In genomic region chr17:80743181-80743771, GRCh38 we compare ENCODE assay signal across 12 cellular contexts.
DNase-seq lines count a peak whose midpoint lies in the region; ATAC-seq and TF ChIP-seq lines count a peak whose summit lies in the region.
"Had no signal": no experiment of that assay in that cellular context is flagged by ENCODE, and none has a peak within 500 bp of the region (broad histone marks: within the 10 kb centered on the region; RNA-seq: fewer than 3 reads in every experiment).

No MANE protein-coding gene starts in this region.

- CTCF ChIA-PET in activated CD4-positive, alpha-beta T cell treated with anti-CD3 and anti-CD28 coated beads, Interleukin-2, amount 10 ng/mL, durations not matched to agents 7 days and 5 days (lab: Charles Lee): interaction anchor here (0.8 to 1.6 kb wide), 3 partner anchors 15 to 89 kb away, joined by 3 read pairs; no protein-coding TSS in a partner anchor

- peak overlapping the region; percentile 16 for H3K9ac ChIP-seq in endocrine pancreas (ENCODE audit: control insufficient read depth, insufficient read depth, low read length)

- ATAC-seq in GM23338 (no peak), GM21526 (IDR thresholded peaks at IDR 0.05; ENCODE audit: low FRiP score, unreplicated experiment) (no peak)

- 0 out of 2 replicates have a peak, but pooled peaks cover 3% of the 10 kb centered on the region for H3F3A ChIP-seq in GM23338 (replicated peaks; ENCODE audit: low read depth)

- H3K27me3 ChIP-seq in GM23338 (ENCODE audit: insufficient read depth) (no peaks in the 10 kb centered on the region), endocrine pancreas (ENCODE audit: control insufficient read depth, insufficient read depth, low read length) (no peaks in the 10 kb centered on the region)
- H3K27me3 ChIP-seq: colonic mucosa had no signal

- no peak for TF ChIP-seq CTCF in GM23338 (conservative IDR thresholded peaks at IDR 0.05; ENCODE audit: low read depth in 2 of 2)

- H3K4me1 ChIP-seq in GM23338 (ENCODE audit: insufficient read depth): 0 out of 2 replicates have a peak, but pooled peaks cover 13% of the 10 kb centered on the region
- peaks cover 6% of the 10 kb centered on the region for H3K4me1 ChIP-seq in endocrine pancreas (ENCODE audit: control insufficient read depth, insufficient read depth, low read length)
- H3K4me1 ChIP-seq: colonic mucosa had no signal

- no peak overlapping the region for H3K4me3 Mint-ChIP-seq in GM23338
- H3K4me3 Mint-ChIP-seq in activated CD4-positive, alpha-beta T cell treated with anti-CD3 and anti-CD28 coated beads, Interleukin-2, amount 10 ng/mL, durations not matched to agents 7 days and 5 days: peak overlapping the region; percentile 63

- H3K27ac ChIP-seq in GM23338 (ENCODE audit: low read depth): 0 out of 2 replicates have a peak overlapping the region, but pooled peaks have one; percentile 59
- H3K27ac ChIP-seq: colonic mucosa, VCaP had no signal

- H3K9me2 ChIP-seq in GM23338 (ENCODE audit: insufficient read depth): no peaks in the 10 kb centered on the region

- no peak overlapping the region for H3K4me3 ChIP-seq in GM23338
- peak overlapping the region; percentile 51 for H3K4me3 ChIP-seq in endocrine pancreas (ENCODE audit: control insufficient read depth, insufficient read depth, low read length)
- H3K4me3 ChIP-seq: colonic mucosa had no signal

- H4K20me1 ChIP-seq in GM23338 (replicated peaks; ENCODE audit: insufficient read depth): peaks cover 3% of the 10 kb centered on the region; the same call in 1 of the 2 replicates

- no peak overlapping the region for H2AFZ ChIP-seq in GM23338

- peaks cover 34% of the 10 kb centered on the region for H3K36me3 Mint-ChIP-seq in GM23338 (ENCODE audit: low read depth)
- peaks cover 53% of the 10 kb centered on the region for H3K36me3 Mint-ChIP-seq in activated CD4-positive, alpha-beta T cell treated with anti-CD3 and anti-CD28 coated beads, Interleukin-2, amount 10 ng/mL, durations not matched to agents 7 days and 5 days (ENCODE audit: low read depth)

- POLR2A ChIA-PET in activated CD4-positive, alpha-beta T cell treated with anti-CD3 and anti-CD28 coated beads, Interleukin-2, amount 10 ng/mL, durations not matched to agents 7 days and 5 days (lab: Charles Lee): no interaction called here

- peaks cover 24% of the 10 kb centered on the region for H3K9me3 Mint-ChIP-seq in GM23338
- peaks cover 9% of the 10 kb centered on the region for H3K9me3 Mint-ChIP-seq in activated CD4-positive, alpha-beta T cell treated with anti-CD3 and anti-CD28 coated beads, Interleukin-2, amount 10 ng/mL, durations not matched to agents 7 days and 5 days
- H3K9me3 Mint-ChIP-seq: immature natural killer cell had no signal

- H3K4me2 ChIP-seq in GM23338: no peak overlapping the region

- H3K9me3 ChIP-seq in endocrine pancreas (ENCODE audit: control insufficient read depth, low read length): no peaks in the 10 kb centered on the region
- H3K9me3 ChIP-seq: colonic mucosa had no signal

- H3K36me3 ChIP-seq in GM23338 (ENCODE audit: insufficient read depth): peaks cover 7% of the 10 kb centered on the region; the same call in 1 of the 2 replicates
- H3K36me3 ChIP-seq in endocrine pancreas (ENCODE audit: control insufficient read depth, insufficient read depth, low read length): no peaks in the 10 kb centered on the region
- H3K36me3 ChIP-seq: colonic mucosa had no signal

- peaks cover 4% of the 10 kb centered on the region for H3K27me3 Mint-ChIP-seq in GM23338 (ENCODE audit: insufficient read depth, low read depth, poor library complexity)
- no peaks in the 10 kb centered on the region for H3K27me3 Mint-ChIP-seq in activated CD4-positive, alpha-beta T cell treated with anti-CD3 and anti-CD28 coated beads, Interleukin-2, amount 10 ng/mL, durations not matched to agents 7 days and 5 days

- H3K79me2 ChIP-seq in GM23338 (replicated peaks; ENCODE audit: insufficient read depth): 0 out of 2 replicates have a peak, but pooled peaks cover 3% of the 10 kb centered on the region

- no peak overlapping the region for H3K27ac Mint-ChIP-seq in GM23338
- peak overlapping the region; percentile 83 for H3K27ac Mint-ChIP-seq in activated CD4-positive, alpha-beta T cell treated with anti-CD3 and anti-CD28 coated beads, Interleukin-2, amount 10 ng/mL, durations not matched to agents 7 days and 5 days

- DNase-seq in GM23338 (ENCODE audit: low spot score) (no peak), COLO829 (ENCODE audit: low spot score) (no peak), midbrain (lab: John Stamatoyannopoulos, UW) (no peak), retina (no peak)
- peak; percentile 51 for DNase-seq in activated CD4-positive, alpha-beta T cell treated with anti-CD3 and anti-CD28 coated beads, Interleukin-2, amount 10 ng/mL, durations not matched to agents 7 days and 5 days
- DNase-seq in stimulated activated CD4-positive, alpha-beta T cell treated with anti-CD3 and anti-CD28 coated beads, Interleukin-2, amount 100 ng/mL, for 4 hours (ENCODE audit: low read depth): peak; percentile 57
- DNase-seq: colonic mucosa, immature natural killer cell, NCI-H446 treated with DMSO at 0.1 percent for 48 hours had no signal

- peaks cover 16% of the 10 kb centered on the region for H3K4me1 Mint-ChIP-seq in GM23338
- H3K4me1 Mint-ChIP-seq in activated CD4-positive, alpha-beta T cell treated with anti-CD3 and anti-CD28 coated beads, Interleukin-2, amount 10 ng/mL, durations not matched to agents 7 days and 5 days: peaks cover 58% of the 10 kb centered on the region

TF ChIP-seq in GM23338, 12 proteins besides CTCF, POLR2A, EP300 and RAD21 (continues in another document):
- TF ChIP-seq EZH2 (IDR thresholded peaks at IDR 0.05; ENCODE audit: low read depth, unreplicated experiment) (no peak), NANOG (IDR thresholded peaks at IDR 0.05; ENCODE audit: borderline replicate concordance) (no peak), EZH2phosphoT487 (IDR thresholded peaks at IDR 0.05; ENCODE audit: unreplicated experiment) (no peak), STAT1 (IDR thresholded peaks at IDR 0.05; ENCODE audit: unreplicated experiment) (no peak), POLR2AphosphoS5 (IDR thresholded peaks at IDR 0.05; ENCODE audit: low read depth) (no peak), ETS1 (IDR thresholded peaks at IDR 0.05) (no peak), JUNB (IDR thresholded peaks at IDR 0.05; ENCODE audit: unreplicated experiment) (no peak), ZNF331 (CRISPR knock-in tag; IDR thresholded peaks at IDR 0.05; ENCODE audit: low read depth) (no peak)
- TF ChIP-seq, protein P1, sequence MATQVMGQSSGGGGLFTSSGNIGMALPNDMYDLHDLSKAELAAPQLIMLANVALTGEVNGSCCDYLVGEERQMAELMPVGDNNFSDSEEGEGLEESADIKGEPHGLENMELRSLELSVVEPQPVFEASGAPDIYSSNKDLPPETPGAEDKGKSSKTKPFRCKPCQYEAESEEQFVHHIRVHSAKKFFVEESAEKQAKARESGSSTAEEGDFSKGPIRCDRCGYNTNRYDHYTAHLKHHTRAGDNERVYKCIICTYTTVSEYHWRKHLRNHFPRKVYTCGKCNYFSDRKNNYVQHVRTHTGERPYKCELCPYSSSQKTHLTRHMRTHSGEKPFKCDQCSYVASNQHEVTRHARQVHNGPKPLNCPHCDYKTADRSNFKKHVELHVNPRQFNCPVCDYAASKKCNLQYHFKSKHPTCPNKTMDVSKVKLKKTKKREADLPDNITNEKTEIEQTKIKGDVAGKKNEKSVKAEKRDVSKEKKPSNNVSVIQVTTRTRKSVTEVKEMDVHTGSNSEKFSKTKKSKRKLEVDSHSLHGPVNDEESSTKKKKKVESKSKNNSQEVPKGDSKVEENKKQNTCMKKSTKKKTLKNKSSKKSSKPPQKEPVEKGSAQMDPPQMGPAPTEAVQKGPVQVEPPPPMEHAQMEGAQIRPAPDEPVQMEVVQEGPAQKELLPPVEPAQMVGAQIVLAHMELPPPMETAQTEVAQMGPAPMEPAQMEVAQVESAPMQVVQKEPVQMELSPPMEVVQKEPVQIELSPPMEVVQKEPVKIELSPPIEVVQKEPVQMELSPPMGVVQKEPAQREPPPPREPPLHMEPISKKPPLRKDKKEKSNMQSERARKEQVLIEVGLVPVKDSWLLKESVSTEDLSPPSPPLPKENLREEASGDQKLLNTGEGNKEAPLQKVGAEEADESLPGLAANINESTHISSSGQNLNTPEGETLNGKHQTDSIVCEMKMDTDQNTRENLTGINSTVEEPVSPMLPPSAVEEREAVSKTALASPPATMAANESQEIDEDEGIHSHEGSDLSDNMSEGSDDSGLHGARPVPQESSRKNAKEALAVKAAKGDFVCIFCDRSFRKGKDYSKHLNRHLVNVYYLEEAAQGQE (IDR thresholded peaks at IDR 0.05; ENCODE audit: unreplicated experiment): no peak

Comparison
In these comparisons a context has a peak if more than half of its experiments do, and no peak if none do; other contexts are left out.
1. DNase-seq: peak in activated CD4-positive, alpha-beta T cell treated with anti-CD3 and anti-CD28 coated beads, Interleukin-2, amount 10 ng/mL, durations not matched to agents 7 days and 5 days (single experiment) and stimulated activated CD4-positive, alpha-beta T cell treated with anti-CD3 and anti-CD28 coated beads, Interleukin-2, amount 100 ng/mL, for 4 hours (single experiment); none in GM23338 (single experiment), COLO829 (single experiment), midbrain (single experiment) and retina (single experiment).